In the genomic region with DNA sequence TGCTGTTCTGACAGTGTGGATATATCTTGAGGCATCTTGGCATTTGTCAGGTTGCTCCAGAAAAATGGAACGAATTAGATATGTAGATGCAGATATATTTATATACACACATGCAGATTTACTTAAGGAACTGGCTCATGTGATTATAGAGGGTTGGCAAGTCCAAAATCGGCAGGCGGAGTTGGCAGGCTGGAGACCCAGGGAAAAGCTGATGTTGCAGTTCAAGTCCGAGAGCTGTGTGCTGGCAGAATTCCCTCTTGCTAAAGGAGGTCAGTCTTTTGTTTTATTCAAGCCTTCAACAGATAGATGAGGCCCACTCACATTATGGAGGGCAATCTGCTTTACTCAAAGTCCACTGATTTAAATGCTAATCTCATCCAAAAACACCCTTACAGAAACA, we compare ENCODE assay signal across 31 cellular contexts. TPM values are rescaled to one million over a fixed set of nuclear protein-coding genes. Genes with fewer than 3 reads are reported as not detected.
"Had no signal": no experiment of that assay in that cellular context is flagged by ENCODE, and none has a peak within 500 bp of the region (broad histone marks: within the 10 kb centered on the region; RNA-seq: fewer than 3 reads in every experiment).

No MANE protein-coding gene starts in this region.

- H3K36me3 ChIP-seq: brain microvascular endothelial cell, gastroesophageal sphincter had no signal

- H3K4me3 ChIP-seq: coronary artery, dorsolateral prefrontal cortex, gastroesophageal sphincter had no signal

- ATAC-seq: activated CD8-positive, alpha-beta T cell treated with anti-CD3 and anti-CD28 coated beads for 36 hours; activated T-cell treated with anti-CD3 and anti-CD28 coated beads, Interleukin-2, amount 50 U/mL, for 4 hours; activated T-helper 17 cell treated with anti-CD3 and anti-CD28 coated beads, Interleukin-2, amount 50 U/mL, for 72 hours; esophagus mucosa; gastroesophageal sphincter; WTC11 had no signal

- FAIRE-seq: astrocyte, bronchial epithelial cell had no signal

- DNase-seq: activated CD4-positive, alpha-beta T cell treated with anti-CD3 and anti-CD28 coated beads for 1 hour; activated CD4-positive, alpha-beta T cell treated with anti-CD3 and anti-CD28 coated beads for 4 hours; activated CD4-positive, alpha-beta T cell treated with anti-CD3 and anti-CD28 coated beads, Interleukin-2, amount 10 ng/mL, durations not matched to agents 7 days and 5 days; activated CD4-positive, alpha-beta T cell treated with anti-CD3 and anti-CD28 coated beads, Interleukin-2, amount 50 U/mL, for 4 hours; activated CD8-positive, alpha-beta memory T cell treated with anti-CD3 and anti-CD28 coated beads for 24 hours; activated CD8-positive, alpha-beta T cell treated with anti-CD3 and anti-CD28 coated beads for 36 hours; activated effector memory CD4-positive, alpha-beta T cell treated with Interleukin-2 at 50 U/mL for 16 hours; activated gamma-delta T cell treated with Interleukin-2 at 50 U/mL for 16 hours; activated naive CD4-positive, alpha-beta T cell treated with anti-CD3 and anti-CD28 coated beads, Interleukin-2, amount 50 U/mL, for 16 hours; activated naive CD4-positive, alpha-beta T cell treated with Interleukin-2 at 50 U/mL for 16 hours; activated T-cell treated with anti-CD3 and anti-CD28 coated beads, Interleukin-2, amount 50 U/mL, for 4 hours; amniotic stem cell; brain microvascular endothelial cell; effector memory CD4-positive, alpha-beta T cell; foreskin melanocyte; T-helper 2 cell had no signal

- H3K9me3 ChIP-seq: gastroesophageal sphincter had no signal

- H3K27ac ChIP-seq: brain microvascular endothelial cell, gastroesophageal sphincter had no signal

- H3K27me3 ChIP-seq: brain microvascular endothelial cell, dorsolateral prefrontal cortex, gastroesophageal sphincter had no signal

RNA-seq across cellular contexts. Expression of a gene that starts 24.4 kb away (rescaled TPM):
- total RNA-seq: activated CD4-positive, alpha-beta T cell treated with anti-CD3 and anti-CD28 coated beads, Interleukin-2, amount 10 ng/mL, durations not matched to agents 7 days and 5 days; activated CD8-positive, alpha-beta T cell treated with anti-CD3 and anti-CD28 coated beads for 36 hours; activated T-cell treated with anti-CD3 and anti-CD28 coated beads, Interleukin-2, amount 50 U/mL, for 4 hours; activated T-helper 17 cell treated with anti-CD3 and anti-CD28 coated beads, Interleukin-2, amount 50 U/mL, for 72 hours; astrocyte; bronchial epithelial cell; cardiac septum; cerebellum; dorsolateral prefrontal cortex; epithelial cell of proximal tubule; esophagus mucosa; fibroblast of villous mesenchyme; glomerular endothelial cell; T-helper 1 cell treated with Interleukin-12 subunit alpha and Interleukin-12 subunit beta and Interleukin-4 antibody, amounts not matched to agents 30 ng/mL and 1 ng/mL, for 36 hours; WTC11 had no signal
- polyA plus RNA-seq: adipose tissue had no signal
